ENCODE assay signal across 1 cellular context in the genomic region with DNA sequence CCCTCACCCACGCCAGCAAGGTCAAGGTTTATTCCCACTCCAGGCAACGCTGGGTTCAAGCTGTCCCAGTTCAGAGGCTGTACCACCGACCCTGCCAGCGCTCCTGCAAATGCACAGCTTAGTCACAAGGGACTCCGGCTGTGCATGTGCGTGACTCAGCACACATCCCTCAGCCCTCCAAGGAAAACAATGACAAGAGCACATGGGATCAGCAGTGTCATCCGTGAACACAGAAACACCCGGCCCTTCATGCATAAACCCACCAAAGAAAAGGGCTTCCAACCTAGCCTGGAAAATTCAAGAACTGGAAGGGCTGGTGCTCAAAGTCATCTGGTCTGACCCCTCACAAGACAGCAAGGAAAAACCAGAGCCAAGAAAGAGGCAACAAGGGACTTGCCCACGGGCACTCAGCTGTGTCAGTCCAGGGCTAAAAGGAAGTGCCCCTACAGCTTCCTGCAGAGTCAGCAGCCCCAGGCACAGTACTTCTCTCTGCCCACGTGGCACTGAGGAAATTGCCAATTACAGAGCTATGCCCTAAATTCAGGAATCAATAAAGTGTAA.
TF ChIP-seq lines count a peak whose summit lies in the region.

No MANE protein-coding gene starts in this region.

TF ChIP-seq in HEK293, 187 proteins besides CTCF, POLR2A, EP300 and RAD21 (continued from another document):
- no peak for TF ChIP-seq ZNF37A (tag by site-specific recombination; IDR thresholded peaks at IDR 0.05)
- TF ChIP-seq ZBTB17 (tag by site-specific recombination; IDR thresholded peaks at IDR 0.05) = peak; percentile 54; the same call in 1 of the 2 replicates
- TF ChIP-seq, protein P1, sequence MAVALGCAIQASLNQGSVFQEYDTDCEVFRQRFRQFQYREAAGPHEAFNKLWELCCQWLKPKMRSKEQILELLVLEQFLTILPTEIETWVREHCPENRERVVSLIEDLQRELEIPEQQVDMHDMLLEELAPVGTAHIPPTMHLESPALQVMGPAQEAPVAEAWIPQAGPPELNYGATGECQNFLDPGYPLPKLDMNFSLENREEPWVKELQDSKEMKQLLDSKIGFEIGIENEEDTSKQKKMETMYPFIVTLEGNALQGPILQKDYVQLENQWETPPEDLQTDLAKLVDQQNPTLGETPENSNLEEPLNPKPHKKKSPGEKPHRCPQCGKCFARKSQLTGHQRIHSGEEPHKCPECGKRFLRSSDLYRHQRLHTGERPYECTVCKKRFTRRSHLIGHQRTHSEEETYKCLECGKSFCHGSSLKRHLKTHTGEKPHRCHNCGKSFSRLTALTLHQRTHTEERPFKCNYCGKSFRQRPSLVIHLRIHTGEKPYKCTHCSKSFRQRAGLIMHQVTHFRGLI (tag by site-specific recombination; IDR thresholded peaks at IDR 0.05) = no peak
- no peak for TF ChIP-seq ZNF549 (tag by site-specific recombination; IDR thresholded peaks at IDR 0.05)
- TF ChIP-seq ZNF629 (tag by site-specific recombination; IDR thresholded peaks at IDR 0.05) = peak; percentile 49
- TF ChIP-seq, protein P2, sequence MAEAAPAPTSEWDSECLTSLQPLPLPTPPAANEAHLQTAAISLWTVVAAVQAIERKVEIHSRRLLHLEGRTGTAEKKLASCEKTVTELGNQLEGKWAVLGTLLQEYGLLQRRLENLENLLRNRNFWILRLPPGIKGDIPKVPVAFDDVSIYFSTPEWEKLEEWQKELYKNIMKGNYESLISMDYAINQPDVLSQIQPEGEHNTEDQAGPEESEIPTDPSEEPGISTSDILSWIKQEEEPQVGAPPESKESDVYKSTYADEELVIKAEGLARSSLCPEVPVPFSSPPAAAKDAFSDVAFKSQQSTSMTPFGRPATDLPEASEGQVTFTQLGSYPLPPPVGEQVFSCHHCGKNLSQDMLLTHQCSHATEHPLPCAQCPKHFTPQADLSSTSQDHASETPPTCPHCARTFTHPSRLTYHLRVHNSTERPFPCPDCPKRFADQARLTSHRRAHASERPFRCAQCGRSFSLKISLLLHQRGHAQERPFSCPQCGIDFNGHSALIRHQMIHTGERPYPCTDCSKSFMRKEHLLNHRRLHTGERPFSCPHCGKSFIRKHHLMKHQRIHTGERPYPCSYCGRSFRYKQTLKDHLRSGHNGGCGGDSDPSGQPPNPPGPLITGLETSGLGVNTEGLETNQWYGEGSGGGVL (tag by site-specific recombination; IDR thresholded peaks at IDR 0.05) = no peak
- no peak for TF ChIP-seq ZNF558 (tag by site-specific recombination; IDR thresholded peaks at IDR 0.05)
- no peak for TF ChIP-seq YY1 (tag by site-specific recombination; IDR thresholded peaks at IDR 0.05)
- TF ChIP-seq ZNF239 (tag by site-specific recombination; IDR thresholded peaks at IDR 0.05) = no peak
- TF ChIP-seq MYNN (tag by site-specific recombination; IDR thresholded peaks at IDR 0.05; ENCODE audit: borderline replicate concordance) = no peak
- TF ChIP-seq, protein P3, sequence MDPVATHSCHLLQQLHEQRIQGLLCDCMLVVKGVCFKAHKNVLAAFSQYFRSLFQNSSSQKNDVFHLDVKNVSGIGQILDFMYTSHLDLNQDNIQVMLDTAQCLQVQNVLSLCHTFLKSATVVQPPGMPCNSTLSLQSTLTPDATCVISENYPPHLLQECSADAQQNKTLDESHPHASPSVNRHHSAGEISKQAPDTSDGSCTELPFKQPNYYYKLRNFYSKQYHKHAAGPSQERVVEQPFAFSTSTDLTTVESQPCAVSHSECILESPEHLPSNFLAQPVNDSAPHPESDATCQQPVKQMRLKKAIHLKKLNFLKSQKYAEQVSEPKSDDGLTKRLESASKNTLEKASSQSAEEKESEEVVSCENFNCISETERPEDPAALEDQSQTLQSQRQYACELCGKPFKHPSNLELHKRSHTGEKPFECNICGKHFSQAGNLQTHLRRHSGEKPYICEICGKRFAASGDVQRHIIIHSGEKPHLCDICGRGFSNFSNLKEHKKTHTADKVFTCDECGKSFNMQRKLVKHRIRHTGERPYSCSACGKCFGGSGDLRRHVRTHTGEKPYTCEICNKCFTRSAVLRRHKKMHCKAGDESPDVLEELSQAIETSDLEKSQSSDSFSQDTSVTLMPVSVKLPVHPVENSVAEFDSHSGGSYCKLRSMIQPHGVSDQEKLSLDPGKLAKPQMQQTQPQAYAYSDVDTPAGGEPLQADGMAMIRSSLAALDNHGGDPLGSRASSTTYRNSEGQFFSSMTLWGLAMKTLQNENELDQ (tag by site-specific recombination; IDR thresholded peaks at IDR 0.05; ENCODE audit: low read depth) = no peak
- TF ChIP-seq REPIN1 (tag by site-specific recombination; IDR thresholded peaks at IDR 0.05; ENCODE audit: low read depth) = no peak
